30 cellular contexts compared by ENCODE assay signal in genomic region chr4:54337007-54337406, GRCh38.
"Had no signal": no experiment of that assay in that cellular context is flagged by ENCODE, and none has a peak within 500 bp of the region (broad histone marks: within the 10 kb centered on the region; RNA-seq: fewer than 3 reads in every experiment).

No MANE protein-coding gene starts in this region.

- H3K27ac ChIP-seq: ovary, parathyroid adenoma, psoas muscle, right lobe of liver, sigmoid colon, suprapubic skin, testis, tibial artery, transverse colon, upper lobe of right lung, uterus had no signal

- H3K4me1 Mint-ChIP-seq: naive thymus-derived CD8-positive, alpha-beta T cell; stimulated activated memory B cell treated with anti-CD40 and anti-IgM and Interleukin-4, amounts not matched to agents 10 μg/mL and 1 μg/mL and 100 μg/mL, for 72 hours; stimulated activated naive CD8-positive, alpha-beta T cell treated with anti-CD3 and anti-CD28 coated beads, Interleukin-15, amount 100 ng/mL, for 72 hours had no signal

- H3K36me3 Mint-ChIP-seq: naive thymus-derived CD8-positive, alpha-beta T cell; natural killer cell treated with Interleukin-12 subunit alpha and Interleukin-12 subunit beta and Interleukin-15 and Interleukin-18, amount 100 ng/mL, for 72 hours; stimulated activated memory B cell treated with anti-CD40 and anti-IgM and Interleukin-4, amounts not matched to agents 10 μg/mL and 1 μg/mL and 100 μg/mL, for 72 hours; type B pancreatic cell had no signal

- H3K27ac Mint-ChIP-seq: naive thymus-derived CD8-positive, alpha-beta T cell; natural killer cell treated with Interleukin-12 subunit alpha and Interleukin-12 subunit beta and Interleukin-15 and Interleukin-18, amount 100 ng/mL, for 72 hours; nephron progenitor cell; progenitor cell of endocrine pancreas; stimulated activated memory B cell treated with anti-CD40 and anti-IgM and Interleukin-4, amounts not matched to agents 10 μg/mL and 1 μg/mL and 100 μg/mL, for 72 hours; stimulated activated naive CD8-positive, alpha-beta T cell treated with anti-CD3 and anti-CD28 coated beads, Interleukin-15, amount 100 ng/mL, for 72 hours; type B pancreatic cell had no signal

- H3K9ac ChIP-seq: parathyroid adenoma had no signal

- H3K27me3 ChIP-seq: ovary, right lobe of liver, sigmoid colon, suprapubic skin, testis, tibial artery, transverse colon, upper lobe of right lung, uterus had no signal

- H3K4me3 Mint-ChIP-seq: naive thymus-derived CD8-positive, alpha-beta T cell; natural killer cell treated with Interleukin-12 subunit alpha and Interleukin-12 subunit beta and Interleukin-15 and Interleukin-18, amount 100 ng/mL, for 72 hours; nephron progenitor cell; neural crest cell; stimulated activated memory B cell treated with anti-CD40 and anti-IgM and Interleukin-4, amounts not matched to agents 10 μg/mL and 1 μg/mL and 100 μg/mL, for 72 hours; stimulated activated naive CD8-positive, alpha-beta T cell treated with anti-CD3 and anti-CD28 coated beads, Interleukin-15, amount 100 ng/mL, for 72 hours; type B pancreatic cell had no signal

- DNase-seq: naive thymus-derived CD8-positive, alpha-beta T cell; nephron progenitor cell; occipital lobe; ovary; posterior cingulate gyrus; psoas muscle; right cardiac atrium; right lobe of liver; sigmoid colon; small intestine; stimulated activated CD4-positive, alpha-beta T cell treated with anti-CD3 and anti-CD28 coated beads, Interleukin-15, amount 100 ng/mL, for 24 hours; stimulated activated CD4-positive, alpha-beta T cell treated with anti-CD3 and anti-CD28 coated beads, Interleukin-2, amount 100 ng/mL, for 24 hours; stimulated activated CD4-positive, alpha-beta T cell treated with anti-CD3 and anti-CD28 coated beads, Interleukin-2, amount 100 ng/mL, for 48 hours; stimulated activated CD4-positive, alpha-beta T cell treated with anti-CD3 and anti-CD28 coated beads, Interleukin-4, amount 100 ng/mL, for 24 hours; stimulated activated naive CD4-positive, alpha-beta T cell; stimulated activated naive CD8-positive, alpha-beta T cell treated with anti-CD3 and anti-CD28 coated beads, Interleukin-15, amount 100 ng/mL, for 72 hours; stimulated activated naive CD8-positive, alpha-beta T cell treated with anti-CD3 and anti-CD28 coated beads, Interleukin-15, Interleukin-2, amounts not matched to agents 100 U/mL and 50 U/mL, for 24 hours; substantia nigra; testis; tibial artery; transverse colon; upper lobe of right lung; uterus had no signal

- H3K4me1 ChIP-seq: parathyroid adenoma, psoas muscle, right lobe of liver, sigmoid colon, suprapubic skin, testis, tibial artery, transverse colon, upper lobe of right lung, uterus had no signal

- H3K9me3 ChIP-seq: ovary, psoas muscle, right lobe of liver, sigmoid colon, suprapubic skin, testis, tibial artery, transverse colon, upper lobe of right lung, uterus had no signal

- H3K36me3 ChIP-seq: ovary, right lobe of liver, sigmoid colon, suprapubic skin, tibial artery, transverse colon, upper lobe of right lung, uterus had no signal

- H2AFZ ChIP-seq: parathyroid adenoma had no signal

- ATAC-seq: naive thymus-derived CD8-positive, alpha-beta T cell; psoas muscle; right cardiac atrium; stimulated activated memory B cell treated with anti-CD40 and anti-IgM and Interleukin-4, amounts not matched to agents 10 μg/mL and 1 μg/mL and 100 μg/mL, for 72 hours; stimulated activated naive CD8-positive, alpha-beta T cell treated with anti-CD3 and anti-CD28 coated beads, Interleukin-15, amount 100 ng/mL, for 72 hours; stimulated activated naive CD8-positive, alpha-beta T cell treated with anti-CD3 and anti-CD28 coated beads, Interleukin-15, Interleukin-2, amounts not matched to agents 100 U/mL and 50 U/mL, for 24 hours; upper lobe of right lung had no signal

- H3K4me3 ChIP-seq: ovary, psoas muscle, right lobe of liver, sigmoid colon, suprapubic skin, testis, tibial artery, transverse colon, upper lobe of right lung, uterus had no signal

- H3K9me3 Mint-ChIP-seq: natural killer cell treated with Interleukin-12 subunit alpha and Interleukin-12 subunit beta and Interleukin-15 and Interleukin-18, amount 100 ng/mL, for 72 hours; stimulated activated naive CD8-positive, alpha-beta T cell treated with anti-CD3 and anti-CD28 coated beads, Interleukin-15, amount 100 ng/mL, for 72 hours; type B pancreatic cell had no signal
